Comparison of ENCODE assay signal across 16 cellular contexts in genomic region chr1:7856345-7856744, GRCh38. TPM values are rescaled to one million over a fixed set of nuclear protein-coding genes. Genes with fewer than 3 reads are reported as not detected.
DNase-seq lines count a peak whose midpoint lies in the region; ATAC-seq and TF ChIP-seq lines count a peak whose summit lies in the region.
"Had no signal": no experiment of that assay in that cellular context is flagged by ENCODE, and none has a peak within 500 bp of the region (broad histone marks: within the 10 kb centered on the region; RNA-seq: fewer than 3 reads in every experiment).

No MANE protein-coding gene starts in this region.

- no peaks in the 10 kb centered on the region for H3K4me1 Mint-ChIP-seq in MCF 10A (ENCODE audit: insufficient read depth, unreplicated experiment)

- TF ChIP-seq CTCF in MCF 10A (IDR thresholded peaks at IDR 0.05; ENCODE audit: unreplicated experiment), result no peak
- no peak for TF ChIP-seq CTCF in upper lobe of right lung (IDR thresholded peaks at IDR 0.05)

- BruUV-seq in MCF 10A (replicated peaks; lab: Mats Ljungman, UMichigan), result no TSS peak

- H3K9ac ChIP-seq in SK-N-MC (ENCODE audit: insufficient read length), result peak overlapping the region; percentile 25
- H3K9ac ChIP-seq: KMS-11 had no signal

- H3K4me3 ChIP-seq in SK-N-MC (peak overlapping the region; percentile 56), upper lobe of right lung (no peak overlapping the region)
- H3K4me3 ChIP-seq: GM12878, heart right ventricle had no signal

- peak overlapping the region; percentile 75 for H3K27ac ChIP-seq in SK-N-MC
- H3K27ac ChIP-seq in upper lobe of right lung, result no peak overlapping the region
- H3K27ac ChIP-seq: C4-2B, heart right ventricle, KMS-11 had no signal

- H3K9me3 Mint-ChIP-seq in MCF 10A (ENCODE audit: unreplicated experiment), result no peaks in the 10 kb centered on the region
- H3K9me3 Mint-ChIP-seq: activated T-cell treated with anti-CD3 and anti-CD28 coated beads, Interleukin-2, amount 50 U/mL, for 24 hours; T-cell had no signal

- H3K4me3 Mint-ChIP-seq in MCF 10A (ENCODE audit: unreplicated experiment), result no peak overlapping the region
- H3K4me3 Mint-ChIP-seq: activated T-cell treated with anti-CD3 and anti-CD28 coated beads, Interleukin-2, amount 50 U/mL, for 24 hours; T-cell had no signal

- H3K27me3 Mint-ChIP-seq in MCF 10A (ENCODE audit: insufficient read depth, unreplicated experiment), result no peaks in the 10 kb centered on the region

- H3K9me3 ChIP-seq in SK-N-MC (ENCODE audit: low read depth, low read length) (no peaks in the 10 kb centered on the region), upper lobe of right lung (no peaks in the 10 kb centered on the region)
- H3K9me3 ChIP-seq: heart right ventricle had no signal

- H3K27me3 ChIP-seq in upper lobe of right lung, result no peaks in the 10 kb centered on the region
- H3K27me3 ChIP-seq: heart right ventricle had no signal

- H3K36me3 ChIP-seq in SK-N-MC (ENCODE audit: insufficient read depth, low read length), result no peaks in the 10 kb centered on the region
- H3K36me3 ChIP-seq in upper lobe of right lung, result no peaks in the 10 kb centered on the region

- CTCF ChIA-PET in MCF 10A (lab: Yijun Ruan, JAX), result interaction anchor here (1.1 kb wide), 1 partner anchor 104 kb away, joined by 3 read pairs; no protein-coding TSS in a partner anchor

- peak; percentile 47 for ATAC-seq in upper lobe of right lung
- ATAC-seq: GM12878, heart right ventricle, T-cell had no signal

- H3K36me3 Mint-ChIP-seq in MCF 10A (ENCODE audit: insufficient read depth, unreplicated experiment), result peaks cover 7% of the 10 kb centered on the region

- H3K27ac Mint-ChIP-seq in MCF 10A (ENCODE audit: low read depth, unreplicated experiment), result no peak overlapping the region
- H3K27ac Mint-ChIP-seq: activated T-cell treated with anti-CD3 and anti-CD28 coated beads, Interleukin-2, amount 50 U/mL, for 24 hours; T-cell had no signal

- intact Hi-C loops in MCF 10A (cut with micrococcal nuclease), result no loop called here
- intact Hi-C loops in upper lobe of right lung (cut with DNase I), result no loop called here

- in situ Hi-C loops in T47D (cut with HindIII; ENCODE audit: low pct_unique_long_range_greater_than_20kb, low sequenced_read_pairs), result no loop called here

- DNase-seq in T47D (ENCODE audit: low read depth in 1 of 2, low spot score in 1 of 2) (peak; percentile 18 to 37), MCF 10A (ENCODE audit: unreplicated experiment) (no peak), SK-N-MC (ENCODE audit: low read depth, low spot score) (peak; percentile 24), glomerular visceral epithelial cell (ENCODE audit: extremely low spot score) (peak; percentile 6), upper lobe of right lung (no peak), T-helper 9 cell (no peak), NCI-H1048 (lab: John Stamatoyannopoulos, UW) (no peak)
- no peak for DNase-seq in activated CD4-positive, CD25-positive, alpha-beta regulatory T cell treated with anti-CD3 and anti-CD28 coated beads, Interleukin-2, amount 50 U/mL, for 72 hours
- DNase-seq: activated T-cell treated with anti-CD3 and anti-CD28 coated beads, Interleukin-2, amount 50 U/mL, for 24 hours; heart right ventricle; stimulated activated naive CD4-positive, alpha-beta T cell treated with Interleukin-2 at 50 U/mL for 16 hours had no signal

- POLR2A ChIA-PET in MCF 10A (lab: Yijun Ruan, JAX), result no interaction called here

- H3K4me1 ChIP-seq in upper lobe of right lung, result no peaks in the 10 kb centered on the region
- H3K4me1 ChIP-seq: heart right ventricle had no signal

RNA-seq across cellular contexts. Expression of gene UTS2, which starts 3.5 kb away (rescaled TPM):
- total RNA-seq in MCF 10A (2022) (not detected in 2 replicates), upper lobe of right lung (not detected)
- total RNA-seq: GM12878, NCI-H460 had no signal

Comparison
In these comparisons a context has a peak if more than half of its experiments do, and no peak if none do; other contexts are left out.
1. DNase-seq: peak in T47D (2 of 2), SK-N-MC (single experiment) and glomerular visceral epithelial cell (single experiment); none in MCF 10A (single experiment), upper lobe of right lung (single experiment), T-helper 9 cell (single experiment), NCI-H1048 (single experiment) and activated CD4-positive, CD25-positive, alpha-beta regulatory T cell treated with anti-CD3 and anti-CD28 coated beads, Interleukin-2, amount 50 U/mL, for 72 hours (single experiment).